In the genomic region with DNA sequence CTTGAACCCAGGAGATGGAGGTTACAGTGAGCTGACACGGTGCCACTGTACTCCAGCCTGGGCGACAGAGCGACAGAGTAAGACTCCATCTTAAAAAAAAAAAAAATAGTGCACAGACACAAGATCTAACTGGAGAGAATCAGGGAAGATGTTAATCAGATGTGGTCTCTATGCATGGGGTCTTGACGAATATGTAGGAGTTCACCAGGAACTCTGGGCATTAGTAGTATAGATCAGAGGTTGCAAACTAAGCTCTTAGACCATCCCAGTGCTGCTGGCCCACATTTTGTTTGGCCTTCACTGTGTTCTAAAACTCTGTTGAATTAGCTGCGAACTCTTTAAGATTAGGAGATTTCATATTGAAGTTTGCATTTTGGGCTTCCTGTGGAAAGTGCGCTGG, we compare ENCODE assay signal across 35 cellular contexts.
"Had no signal": no experiment of that assay in that cellular context is flagged by ENCODE, and none has a peak within 500 bp of the region (broad histone marks: within the 10 kb centered on the region; RNA-seq: fewer than 3 reads in every experiment).

No MANE protein-coding gene starts in this region.

- ATAC-seq: activated CD4-positive, alpha-beta T cell treated with anti-CD3 and anti-CD28 coated beads for 36 hours; activated CD4-positive, CD25-positive, alpha-beta regulatory T cell treated with anti-CD3 and anti-CD28 coated beads, Interleukin-2, amount 50 U/mL, for 24 hours; activated CD8-positive, alpha-beta T cell treated with anti-CD3 and anti-CD28 coated beads, Interleukin-2, amount 10 ng/mL, durations not matched to agents 7 days and 5 days; activated naive CD4-positive, alpha-beta T cell treated with anti-CD3 and anti-CD28 coated beads, Interleukin-2, amount 50 U/mL, for 72 hours; activated T-cell treated with anti-CD3 and anti-CD28 coated beads, Interleukin-2, amount 50 U/mL, for 4 hours; body of pancreas; PC-3 had no signal

- H3K9me3 ChIP-seq: adrenal gland, body of pancreas, breast epithelium, MG63, Peyer's patch had no signal

- DNase-seq: activated CD4-positive, alpha-beta T cell treated with anti-CD3 and anti-CD28 coated beads for 36 hours; activated CD4-positive, alpha-beta T cell treated with anti-CD3 and anti-CD28 coated beads, Interleukin-2, amount 10 ng/mL, durations not matched to agents 7 days and 5 days; activated CD4-positive, alpha-beta T cell treated with anti-CD3 and anti-CD28 coated beads, Interleukin-2, amount 50 U/mL, for 48 hours; activated CD8-positive, alpha-beta memory T cell treated with anti-CD3 and anti-CD28 coated beads, Interleukin-2, amount 50 U/mL, for 4 hours; activated CD8-positive, alpha-beta T cell treated with anti-CD3 and anti-CD28 coated beads, Interleukin-2, amount 10 ng/mL, durations not matched to agents 7 days and 5 days; activated gamma-delta T cell treated with Interleukin-2 at 50 U/mL for 16 hours; activated naive CD4-positive, alpha-beta T cell treated with anti-CD3 and anti-CD28 coated beads for 36 hours; activated T-cell treated with anti-CD3 and anti-CD28 coated beads for 4 hours; activated T-cell treated with anti-CD3 and anti-CD28 coated beads, Interleukin-2, amount 50 U/mL, for 4 hours; adrenal gland; body of pancreas; cerebellar nuclear complex; Karpas-422; KBM-7; MG63; NCI-H1048; NCI-H1105 treated with DMSO at 0.1 percent for 48 hours; NCI-H1436; NCI-H1694; NCI-H1930; NCI-H510A; NCI-H526; NCI-H748 treated with DMSO at 0.1 percent for 48 hours; NK-92 treated with Interleukin-12 subunit alpha and Interleukin-12 subunit beta, amount 100 ng/mL, for 24 hours; PC-3; Peyer's patch; Right ventricle myocardium superior; RPMI8226 had no signal

- H3K27me3 Mint-ChIP-seq: activated CD4-positive, alpha-beta T cell treated with anti-CD3 and anti-CD28 coated beads for 36 hours; activated CD4-positive, alpha-beta T cell treated with anti-CD3 and anti-CD28 coated beads, Interleukin-2, amount 10 ng/mL, durations not matched to agents 7 days and 5 days had no signal

- H3K9me3 Mint-ChIP-seq: activated CD4-positive, alpha-beta T cell treated with anti-CD3 and anti-CD28 coated beads, Interleukin-2, amount 10 ng/mL, durations not matched to agents 7 days and 5 days; activated naive CD4-positive, alpha-beta T cell treated with anti-CD3 and anti-CD28 coated beads for 36 hours; activated naive CD4-positive, alpha-beta T cell treated with anti-CD3 and anti-CD28 coated beads, Interleukin-2, amount 50 U/mL, for 72 hours; activated T-cell treated with anti-CD3 and anti-CD28 coated beads, Interleukin-2, amount 50 U/mL, for 4 hours; activated T-helper 1 cell treated with anti-CD3 and anti-CD28 coated beads, Interleukin-12 subunit alpha, Interleukin-12 subunit beta, Interleukin-2, Interleukin-4 antibody, amounts not matched to agents 30 ng/mL and 10 ng/mL and 1 ng/mL, durations not matched to agents 14 hours and 24 hours and 36 hours; T-helper 1 cell treated with Interleukin-12 subunit alpha and Interleukin-12 subunit beta and Interleukin-4 antibody, amounts not matched to agents 30 μg/mL and 1 μg/mL, for 36 hours; T-helper 2 cell treated with Interferon-gamma antibody and Interleukin-4, amounts not matched to agents 5 μg/mL and 100 μg/mL, for 36 hours; WTC11 had no signal

- H3K27me3 ChIP-seq: adrenal gland, body of pancreas, breast epithelium, MG63, Peyer's patch had no signal

- H3K27ac Mint-ChIP-seq: activated CD4-positive, alpha-beta T cell treated with anti-CD3 and anti-CD28 coated beads for 36 hours; activated CD4-positive, alpha-beta T cell treated with anti-CD3 and anti-CD28 coated beads, Interleukin-2, amount 10 ng/mL, durations not matched to agents 7 days and 5 days; activated CD8-positive, alpha-beta T cell treated with anti-CD3 and anti-CD28 coated beads, Interleukin-2, amount 10 ng/mL, durations not matched to agents 7 days and 5 days; activated naive CD4-positive, alpha-beta T cell treated with anti-CD3 and anti-CD28 coated beads for 36 hours; activated naive CD4-positive, alpha-beta T cell treated with anti-CD3 and anti-CD28 coated beads, Interleukin-2, amount 50 U/mL, for 72 hours; activated T-helper 1 cell treated with anti-CD3 and anti-CD28 coated beads, Interleukin-12 subunit alpha, Interleukin-12 subunit beta, Interleukin-2, Interleukin-4 antibody, amounts not matched to agents 30 ng/mL and 10 ng/mL and 1 ng/mL, durations not matched to agents 14 hours and 24 hours and 36 hours; T-helper 1 cell treated with Interleukin-12 subunit alpha and Interleukin-12 subunit beta and Interleukin-4 antibody, amounts not matched to agents 30 μg/mL and 1 μg/mL, for 36 hours; T-helper 2 cell treated with Interferon-gamma antibody and Interleukin-4, amounts not matched to agents 5 μg/mL and 100 μg/mL, for 36 hours had no signal

- H3K4me3 ChIP-seq: adrenal gland, body of pancreas, breast epithelium, MG63, Peyer's patch had no signal

- H3K36me3 Mint-ChIP-seq: activated naive CD4-positive, alpha-beta T cell treated with anti-CD3 and anti-CD28 coated beads, Interleukin-2, amount 50 U/mL, for 72 hours; WTC11 had no signal

- H3K4me3 Mint-ChIP-seq: activated CD4-positive, alpha-beta T cell treated with anti-CD3 and anti-CD28 coated beads for 36 hours; activated CD4-positive, alpha-beta T cell treated with anti-CD3 and anti-CD28 coated beads, Interleukin-2, amount 10 ng/mL, durations not matched to agents 7 days and 5 days; activated CD8-positive, alpha-beta T cell treated with anti-CD3 and anti-CD28 coated beads, Interleukin-2, amount 10 ng/mL, durations not matched to agents 7 days and 5 days; activated naive CD4-positive, alpha-beta T cell treated with anti-CD3 and anti-CD28 coated beads for 36 hours; activated T-cell treated with anti-CD3 and anti-CD28 coated beads, Interleukin-2, amount 50 U/mL, for 4 hours; activated T-helper 1 cell treated with anti-CD3 and anti-CD28 coated beads, Interleukin-12 subunit alpha, Interleukin-12 subunit beta, Interleukin-2, Interleukin-4 antibody, amounts not matched to agents 30 ng/mL and 10 ng/mL and 1 ng/mL, durations not matched to agents 14 hours and 24 hours and 36 hours; T-helper 1 cell treated with Interleukin-12 subunit alpha and Interleukin-12 subunit beta and Interleukin-4 antibody, amounts not matched to agents 30 μg/mL and 1 μg/mL, for 36 hours; T-helper 2 cell treated with Interferon-gamma antibody and Interleukin-4, amounts not matched to agents 5 μg/mL and 100 μg/mL, for 36 hours; WTC11 had no signal

- H3K4me1 ChIP-seq: adrenal gland, body of pancreas, breast epithelium, Peyer's patch had no signal

- H3K36me3 ChIP-seq: adrenal gland, breast epithelium, MG63, Peyer's patch had no signal

- H3K27ac ChIP-seq: adrenal gland, body of pancreas, breast epithelium, Peyer's patch had no signal
